ENCODE assay signal across 8 cellular contexts in the genomic region with DNA sequence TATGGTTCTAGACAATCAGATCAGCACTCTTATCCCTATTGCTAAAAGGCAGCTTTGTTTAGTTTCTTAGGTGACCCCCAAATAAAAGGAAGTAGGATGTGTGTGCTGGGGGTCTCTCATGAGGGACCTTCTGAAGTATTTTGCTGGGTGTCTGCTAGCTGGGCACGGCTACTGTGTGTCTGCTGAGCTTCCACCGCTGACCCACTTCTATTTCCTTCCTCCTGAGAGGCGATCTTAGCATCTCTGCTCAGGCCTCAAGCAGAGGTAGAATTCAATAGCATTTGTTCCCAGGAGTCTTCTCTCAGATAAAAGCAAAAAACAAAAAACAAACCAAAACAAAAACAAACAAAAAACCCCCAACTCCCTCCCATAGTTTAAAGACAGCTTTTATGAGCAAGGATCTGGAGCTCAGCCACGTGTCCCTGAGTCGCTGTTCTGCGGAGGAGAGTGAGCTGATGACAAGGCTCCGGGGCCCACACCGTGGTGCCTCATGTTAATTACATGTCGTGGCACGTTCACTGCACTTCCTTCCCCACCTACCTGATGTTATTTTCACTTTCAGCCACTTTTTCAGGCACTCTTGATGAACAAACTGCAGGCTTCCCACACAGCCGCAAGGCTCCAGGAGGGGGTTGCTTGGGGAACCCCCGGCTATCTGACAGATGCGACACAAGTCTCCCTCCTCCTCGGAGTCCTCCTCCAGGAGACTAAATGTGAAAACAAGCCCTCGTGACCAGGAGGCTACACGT.
DNase-seq lines count a peak whose midpoint lies in the region; ATAC-seq, FAIRE-seq and TF ChIP-seq lines count a peak whose summit lies in the region.

No MANE protein-coding gene starts in this region.

- CTCF ChIA-PET in GM12878 (lab: Yijun Ruan, JAX) = interaction anchor here (1.0 to 1.6 kb wide), 2 partner anchors 13 to 172 kb away, joined by 3 to 4 read pairs; no protein-coding TSS in a partner anchor

- peak overlapping the region; percentile 35 for H2AFZ ChIP-seq in GM12878 (ENCODE audit: control insufficient read depth, low read depth, low read length)

- in situ Hi-C loops in GM12878 (cut with MboI) = no loop called here

- TF ChIP-seq EP300 in GM12878 (IDR thresholded peaks at IDR 0.05; ENCODE audit: borderline replicate concordance in 1 of 2, control insufficient read depth in 1 of 2, low read depth in 2 of 2, low read length in 2 of 2) = peak in 1 of 2 experiments; percentile 61; a peak in 1 of 4 replicates

- H3K27me3 ChIP-seq in GM12878 (replicated peaks in 1 of 2; ENCODE audit: control insufficient read depth in 2 of 2, insufficient read depth in 2 of 2, low read length in 1 of 2) = no peaks in the 10 kb centered on the region

- H3K9me3 ChIP-seq in GM12878 (replicated peaks; ENCODE audit: control insufficient read depth, insufficient read depth, low read length) = peaks cover 5% of the 10 kb centered on the region; the same call in 2 of the 3 replicates

- H3K4me3 ChIP-seq in GM12878 = no peak overlapping the region

- TF ChIP-seq POLR2A in GM12878 (IDR thresholded peaks at IDR 0.05; ENCODE audit: low read depth, low read length) = no peak

- peak in 4 of 5 experiments; percentile 30 to 91 (median 79) for DNase-seq in T-helper 2 cell
- peak; percentile 91 for DNase-seq in GM12878 (ENCODE audit: low read depth, low spot score)
- peak; percentile 79 for DNase-seq in stimulated activated CD4-positive, alpha-beta T cell treated with anti-CD3 and anti-CD28 coated beads, Interleukin-2, amount 100 ng/mL, for 4 hours (ENCODE audit: low read depth)
- no peak for DNase-seq in NK-92 treated with Interleukin-12 subunit alpha and Interleukin-12 subunit beta, amount 100 ng/mL, for 24 hours (lab: John Stamatoyannopoulos, UW)
- no peak for DNase-seq in NCI-H1436 treated with DMSO at 0.1 percent for 48 hours (lab: John Stamatoyannopoulos, UW)
- DNase-seq in SW480 (ENCODE audit: low spot score) = no peak

- ATAC-seq in GM19023 (IDR thresholded peaks at IDR 0.05; ENCODE audit: unreplicated experiment) (peak; percentile 89), HG03066 (IDR thresholded peaks at IDR 0.05; ENCODE audit: low read depth, unreplicated experiment) (peak; percentile 94), GM12878 (peak; percentile 96)

- H3K27ac ChIP-seq in GM12878 (ENCODE audit: control insufficient read depth, insufficient read depth) = peak overlapping the region; percentile 7; the same call in 1 of the 2 replicates

- no peak overlapping the region for H3K9ac ChIP-seq in GM12878 (ENCODE audit: control insufficient read depth, insufficient read depth, low read length)

- POLR2A ChIA-PET in GM12878 (lab: Charles Lee) = no interaction called here

- H3K79me2 ChIP-seq in GM12878 (ENCODE audit: control insufficient read depth, insufficient read depth, low read length) = no peaks in the 10 kb centered on the region

- 0% methylated on average over 16 of the region's 16 CpGs for WGBS in GM12878 (ENCODE audit: insufficient coverage, insufficient replicate concordance, low lambda C conversion rate, missing lambda C conversion rate)

- no peak for TF ChIP-seq CTCF in GM12878 (IDR thresholded peaks at IDR 0.05 in 2 of 3, conservative IDR thresholded peaks at IDR 0.05 in 1 of 3; ENCODE audit: control insufficient read depth in 2 of 3, extremely low read depth in 1 of 3, insufficient read depth in 1 of 3, low read depth in 3 of 3, low read length in 3 of 3)

- peak overlapping the region; percentile 18 for H3K4me2 ChIP-seq in GM12878 (ENCODE audit: control insufficient read depth, insufficient read depth)

- RAD21 ChIA-PET in GM12878 (lab: Charles Lee; ENCODE audit: unreplicated experiment) = no interaction called here

- BruUV-seq in GM12878 (replicated peaks; lab: Mats Ljungman, UMichigan) = no TSS peak

- peak; percentile 97 for FAIRE-seq in GM12878 (lab: Jason Lieb, UNC)

- H4K20me1 ChIP-seq in GM12878 (ENCODE audit: control insufficient read depth, insufficient read depth) = no peaks in the 10 kb centered on the region

- intact Hi-C loops in GM12878 (cut with micrococcal nuclease; ENCODE audit: unreplicated experiment) = loop anchor here (5.0 kb wide), 1 partner anchor 243 kb away; the partner anchor contains the start of gene TANC2

- no peaks in the 10 kb centered on the region for H3K36me3 ChIP-seq in GM12878 (ENCODE audit: control insufficient read depth in 2 of 2, insufficient read depth in 2 of 2, low read length in 1 of 2)

- H3K4me1 ChIP-seq in GM12878 (ENCODE audit: control insufficient read depth, insufficient read depth, low read length) = peaks cover 15% of the 10 kb centered on the region

- SMC1A ChIA-PET in GM12878 (lab: Charles Lee; ENCODE audit: uncharacterized antibody, unreplicated experiment) = no interaction called here

- TF ChIP-seq RAD21 in GM12878 (IDR thresholded peaks at IDR 0.05; ENCODE audit: insufficient read depth, low read depth, low read length) = 0 out of 2 replicates have a peak, but pooled peaks have one; percentile 12

TF ChIP-seq in GM12878, 131 proteins besides CTCF, POLR2A, EP300 and RAD21 (continues in another document):
- no peak for TF ChIP-seq RFX5 (IDR thresholded peaks at IDR 0.05; ENCODE audit: low read depth, low read length)
- TF ChIP-seq EZH2 (IDR thresholded peaks at IDR 0.05; ENCODE audit: borderline replicate concordance, control insufficient read depth, low read depth, low read length) = no peak
- no peak for TF ChIP-seq CBX3 (IDR thresholded peaks at IDR 0.05; ENCODE audit: borderline replicate concordance, low read depth)
- TF ChIP-seq MTA3 (IDR thresholded peaks at IDR 0.05; ENCODE audit: borderline replicate concordance, low read length) = peak; percentile 92; the same call in 1 of the 2 replicates
- TF ChIP-seq TBL1XR1 (IDR thresholded peaks at IDR 0.05; ENCODE audit: low read depth, low read length) = peak; percentile 97
- TF ChIP-seq ZNF24 (IDR thresholded peaks at IDR 0.05) = no peak
- TF ChIP-seq ATF7 (IDR thresholded peaks at IDR 0.05; ENCODE audit: low read depth) = peak; percentile 55; the same call in 1 of the 2 replicates
- peak; percentile 84 for TF ChIP-seq IKZF1 (conservative IDR thresholded peaks at IDR 0.05)
- no peak for TF ChIP-seq NKRF (conservative IDR thresholded peaks at IDR 0.05)
- TF ChIP-seq SREBF1 (IDR thresholded peaks at IDR 0.05; ENCODE audit: low read length) = no peak
- TF ChIP-seq, protein P1, sequence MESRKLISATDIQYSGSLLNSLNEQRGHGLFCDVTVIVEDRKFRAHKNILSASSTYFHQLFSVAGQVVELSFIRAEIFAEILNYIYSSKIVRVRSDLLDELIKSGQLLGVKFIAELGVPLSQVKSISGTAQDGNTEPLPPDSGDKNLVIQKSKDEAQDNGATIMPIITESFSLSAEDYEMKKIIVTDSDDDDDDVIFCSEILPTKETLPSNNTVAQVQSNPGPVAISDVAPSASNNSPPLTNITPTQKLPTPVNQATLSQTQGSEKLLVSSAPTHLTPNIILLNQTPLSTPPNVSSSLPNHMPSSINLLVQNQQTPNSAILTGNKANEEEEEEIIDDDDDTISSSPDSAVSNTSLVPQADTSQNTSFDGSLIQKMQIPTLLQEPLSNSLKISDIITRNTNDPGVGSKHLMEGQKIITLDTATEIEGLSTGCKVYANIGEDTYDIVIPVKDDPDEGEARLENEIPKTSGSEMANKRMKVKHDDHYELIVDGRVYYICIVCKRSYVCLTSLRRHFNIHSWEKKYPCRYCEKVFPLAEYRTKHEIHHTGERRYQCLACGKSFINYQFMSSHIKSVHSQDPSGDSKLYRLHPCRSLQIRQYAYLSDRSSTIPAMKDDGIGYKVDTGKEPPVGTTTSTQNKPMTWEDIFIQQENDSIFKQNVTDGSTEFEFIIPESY (IDR thresholded peaks at IDR 0.05) = no peak
- TF ChIP-seq NR2F1 (conservative IDR thresholded peaks at IDR 0.05) = 0 out of 2 replicates have a peak, but pooled peaks have one; percentile 31
- peak; percentile 50 for TF ChIP-seq GABPA (IDR thresholded peaks at IDR 0.05; ENCODE audit: low read depth)

Comparison
In these comparisons a context has a peak if more than half of its experiments do, and no peak if none do; other contexts are left out.
1. DNase-seq: peak in T-helper 2 cell (4 of 5), GM12878 (single experiment) and stimulated activated CD4-positive, alpha-beta T cell treated with anti-CD3 and anti-CD28 coated beads, Interleukin-2, amount 100 ng/mL, for 4 hours (single experiment); none in NK-92 treated with Interleukin-12 subunit alpha and Interleukin-12 subunit beta, amount 100 ng/mL, for 24 hours (single experiment), NCI-H1436 treated with DMSO at 0.1 percent for 48 hours (single experiment) and SW480 (single experiment).
2. Peak in every context shown above with its lines, with median percentiles within 50 percentile points of each other: ATAC-seq.